ENCODE assay signal across 23 cellular contexts in genomic region chr4:8618961-8619720, GRCh38. TPM values are rescaled to one million over a fixed set of nuclear protein-coding genes. Genes with fewer than 3 reads are reported as not detected.
DNase-seq lines count a peak whose midpoint lies in the region; ATAC-seq, FAIRE-seq and TF ChIP-seq lines count a peak whose summit lies in the region.
"Had no signal": no experiment of that assay in that cellular context is flagged by ENCODE, and none has a peak within 500 bp of the region (broad histone marks: within the 10 kb centered on the region; RNA-seq: fewer than 3 reads in every experiment).

No MANE protein-coding gene starts in this region.

- TF ChIP-seq EP300 in SK-N-SH (IDR thresholded peaks at IDR 0.05; ENCODE audit: borderline replicate concordance in 1 of 2, low read depth in 1 of 2, low read length in 1 of 2) (no peak), sigmoid colon (IDR thresholded peaks at IDR 0.05) (no peak)

- peaks cover 10% of the 10 kb centered on the region; the same call in 1 of the 2 replicates for H3K27me3 ChIP-seq in SK-N-SH (ENCODE audit: insufficient read depth)
- no peaks in the 10 kb centered on the region for H3K27me3 ChIP-seq in sigmoid colon

- H3K27ac ChIP-seq in SK-N-SH (ENCODE audit: low read depth in 2 of 2, low read length in 1 of 2): no peak overlapping the region
- no peak overlapping the region for H3K27ac ChIP-seq in kidney (ENCODE audit: low read depth in 2 of 2, low read length in 2 of 2)
- no peak overlapping the region for H3K27ac ChIP-seq in sigmoid colon
- H3K27ac ChIP-seq: 22Rv1, A549 had no signal

- no peaks in the 10 kb centered on the region for H3K27me3 Mint-ChIP-seq in natural killer cell treated with Interleukin-12 subunit alpha and Interleukin-12 subunit beta and Interleukin-15 and Interleukin-18, amount 100 ng/mL, for 72 hours
- H3K27me3 Mint-ChIP-seq in natural killer cell (ENCODE audit: low read depth in 2 of 2): no peaks in the 10 kb centered on the region

- H3K9ac ChIP-seq in SK-N-SH (no peak overlapping the region), kidney (ENCODE audit: low read length in 2 of 2) (no peak overlapping the region)

- no peaks in the 10 kb centered on the region for H3K9me2 ChIP-seq in SK-N-SH

- no peak for TF ChIP-seq RAD21 in SK-N-SH (IDR thresholded peaks at IDR 0.05; ENCODE audit: low read length)

- FAIRE-seq in kidney (lab: Jason Lieb, UNC): no peak
- FAIRE-seq: A549, GM12891, GM19239, H1 had no signal

- H3K4me1 ChIP-seq in SK-N-SH (ENCODE audit: control insufficient read depth in 1 of 2, insufficient read depth in 2 of 2, low read depth in 1 of 2, low read length in 1 of 2) (peaks cover 0 to 13% of the 10 kb centered on the region in 2 experiments; a peak in 1 of 4 replicates), kidney (ENCODE audit: control insufficient read depth in 1 of 2, insufficient read depth in 1 of 2, low read depth in 1 of 2, low read length in 2 of 2) (no peaks in the 10 kb centered on the region), sigmoid colon (no peaks in the 10 kb centered on the region)
- H3K4me1 ChIP-seq: A549 had no signal

- no peak overlapping the region for H3K4me3 Mint-ChIP-seq in natural killer cell treated with Interleukin-12 subunit alpha and Interleukin-12 subunit beta and Interleukin-15 and Interleukin-18, amount 100 ng/mL, for 72 hours
- H3K4me3 Mint-ChIP-seq in natural killer cell: no peak overlapping the region
- H3K4me3 Mint-ChIP-seq: CD8-positive, alpha-beta memory T cell; H9 had no signal

- no peaks in the 10 kb centered on the region for H3K4me1 Mint-ChIP-seq in natural killer cell treated with Interleukin-12 subunit alpha and Interleukin-12 subunit beta and Interleukin-15 and Interleukin-18, amount 100 ng/mL, for 72 hours (ENCODE audit: low read depth in 2 of 2)
- peaks cover 0 to 8% of the 10 kb centered on the region in 2 donors for H3K4me1 Mint-ChIP-seq in natural killer cell
- H3K4me1 Mint-ChIP-seq: CD8-positive, alpha-beta memory T cell; H9 had no signal

- no peak for TF ChIP-seq CTCF in SK-N-SH (IDR thresholded peaks at IDR 0.05)
- TF ChIP-seq CTCF in natural killer cell (IDR thresholded peaks at IDR 0.05): no peak
- TF ChIP-seq CTCF in kidney (IDR thresholded peaks at IDR 0.05; ENCODE audit: borderline replicate concordance, extremely low read depth, insufficient read depth): no peak
- no peak for TF ChIP-seq CTCF in sigmoid colon (IDR thresholded peaks at IDR 0.05)

- H3K9me3 ChIP-seq in SK-N-SH (no peaks in the 10 kb centered on the region), kidney (ENCODE audit: control insufficient read depth in 1 of 2, low read length in 2 of 2) (no peaks in the 10 kb centered on the region), sigmoid colon (no peaks in the 10 kb centered on the region)
- H3K9me3 ChIP-seq: A549 had no signal

- H4K20me1 ChIP-seq in SK-N-SH (ENCODE audit: insufficient read depth): no peaks in the 10 kb centered on the region

- TF ChIP-seq POLR2A in sigmoid colon (IDR thresholded peaks at IDR 0.05): no peak

- H3K36me3 ChIP-seq in SK-N-SH (replicated peaks in 1 of 2; ENCODE audit: control insufficient read depth in 1 of 2, insufficient read depth in 2 of 2, low read length in 1 of 2) (no peaks in the 10 kb centered on the region), kidney (ENCODE audit: control insufficient read depth in 1 of 2, insufficient read depth in 2 of 2, low read length in 2 of 2) (no peaks in the 10 kb centered on the region), sigmoid colon (no peaks in the 10 kb centered on the region)

- no peak for ATAC-seq in SK-N-SH treated with all-trans-retinoic acid at 6 μM for 48 hours
- no peak for ATAC-seq in natural killer cell treated with Interleukin-12 subunit alpha and Interleukin-12 subunit beta and Interleukin-15 and Interleukin-18, amount 100 ng/mL, for 72 hours
- ATAC-seq in natural killer cell: no peak
- ATAC-seq in HG02840 (IDR thresholded peaks at IDR 0.05; ENCODE audit: low FRiP score, unreplicated experiment): no peak
- ATAC-seq: A549 had no signal

- DNase-seq in SK-N-SH (no peak), natural killer cell (no peak), kidney (peak; percentile 45), sigmoid colon (peak; percentile 39), NCI-H1694 treated with DMSO at 0.1 percent for 48 hours (lab: John Stamatoyannopoulos, UW) (no peak)
- peak; percentile 49 for DNase-seq in natural killer cell treated with Interleukin-12 subunit alpha and Interleukin-12 subunit beta and Interleukin-15 and Interleukin-18, amount 100 ng/mL, for 72 hours (ENCODE audit: low spot score)
- DNase-seq: AML-193; CD8-positive, alpha-beta memory T cell; COR-L47; DMS 273 treated with DMSO at 0.1 percent for 48 hours; DMS53; DND-41; EL; H9 had no signal

- no peak overlapping the region for H3K4me2 ChIP-seq in SK-N-SH
- H3K4me2 ChIP-seq: A549 had no signal

- POLR2A ChIA-PET in SK-N-SH (lab: Yijun Ruan, JAX): no interaction called here

- intact Hi-C loops in natural killer cell (cut with micrococcal nuclease) (no loop called here), kidney (cut with DNase I) (no loop called here), sigmoid colon (cut with DNase I) (no loop called here)

- no peak overlapping the region for H3K27ac Mint-ChIP-seq in natural killer cell treated with Interleukin-12 subunit alpha and Interleukin-12 subunit beta and Interleukin-15 and Interleukin-18, amount 100 ng/mL, for 72 hours
- H3K27ac Mint-ChIP-seq in natural killer cell: no peak overlapping the region
- H3K27ac Mint-ChIP-seq: CD8-positive, alpha-beta memory T cell had no signal

- no peaks in the 10 kb centered on the region for H3K79me2 ChIP-seq in SK-N-SH (ENCODE audit: insufficient read depth)

- H3K36me3 Mint-ChIP-seq in natural killer cell treated with Interleukin-12 subunit alpha and Interleukin-12 subunit beta and Interleukin-15 and Interleukin-18, amount 100 ng/mL, for 72 hours: no peaks in the 10 kb centered on the region
- H3K36me3 Mint-ChIP-seq in natural killer cell: no peaks in the 10 kb centered on the region
- H3K36me3 Mint-ChIP-seq: CD8-positive, alpha-beta memory T cell had no signal

- H3K9me3 Mint-ChIP-seq in natural killer cell treated with Interleukin-12 subunit alpha and Interleukin-12 subunit beta and Interleukin-15 and Interleukin-18, amount 100 ng/mL, for 72 hours: no peaks in the 10 kb centered on the region
- no peaks in the 10 kb centered on the region for H3K9me3 Mint-ChIP-seq in natural killer cell
- H3K9me3 Mint-ChIP-seq: CD8-positive, alpha-beta memory T cell; H9 had no signal

- WGBS in SK-N-SH (ENCODE audit: low lambda C conversion rate): 38% methylated on average over 5 of the region's 28 CpGs
- 86 to 90% methylated on average over 28 of the region's 28 CpGs for WGBS in sigmoid colon, 2 donors

- CTCF ChIA-PET in SK-N-SH (lab: Yijun Ruan, JAX): interaction anchor here (5.2 kb wide), 1 partner anchor 11 kb away, joined by 69 read pairs; no protein-coding TSS in a partner anchor

- no peaks in the 10 kb centered on the region for H3F3A ChIP-seq in SK-N-SH (replicated peaks; ENCODE audit: insufficient read depth)

- no peak overlapping the region for H3K4me3 ChIP-seq in SK-N-SH (ENCODE audit: low read depth in 2 of 2, low read length in 1 of 2)
- H3K4me3 ChIP-seq in kidney (ENCODE audit: low read length in 2 of 2): no peak overlapping the region
- H3K4me3 ChIP-seq in sigmoid colon: no peak overlapping the region
- H3K4me3 ChIP-seq: A549 had no signal

- H2AFZ ChIP-seq in SK-N-SH (ENCODE audit: low read depth): no peak overlapping the region

TF ChIP-seq in SK-N-SH treated with all-trans-retinoic acid at 6 μM for 48 hours, 23 proteins besides CTCF, POLR2A, EP300 and RAD21:
- TF ChIP-seq ZFP3 (CRISPR knock-in tag; IDR thresholded peaks at IDR 0.05) (peak; percentile 75), CSDC2 (CRISPR knock-in tag; IDR thresholded peaks at IDR 0.05) (no peak), SNAI2 (CRISPR knock-in tag; IDR thresholded peaks at IDR 0.05) (no peak)
TF ChIP-seq in SK-N-SH treated with all-trans-retinoic acid at 6 μM for 48 hours: peak in this region for 1.

TF ChIP-seq in SK-N-SH, 30 proteins besides CTCF, POLR2A, EP300 and RAD21 (continues in another document):
- no peak for TF ChIP-seq USF2 (IDR thresholded peaks at IDR 0.05; ENCODE audit: borderline replicate concordance, low read depth, low read length)

RNA-seq across cellular contexts. Expression of gene CPZ, which starts 26.6 kb away (rescaled TPM):
- not detected in 2 replicates for polyA plus RNA-seq in SK-N-SH (2012; rRNA removed)
- not detected in 2 replicates for polyA plus RNA-seq in SK-N-SH (2012; cell fraction: cytosol; rRNA removed)
- not detected in 2 replicates for polyA plus RNA-seq in SK-N-SH (2012; cell fraction: nucleus; rRNA removed)
- not detected for total RNA-seq in natural killer cell treated with Interleukin-12 subunit alpha and Interleukin-12 subunit beta and Interleukin-15 and Interleukin-18, amount 100 ng/mL, for 72 hours
- total RNA-seq in natural killer cell: not detected
- total RNA-seq in kidney: 2.6 TPM
- 1.2 TPM for polyA plus RNA-seq in kidney (ENCODE audit: insufficient read depth, low read depth, low replicate concordance)
- 1 to 10 TPM in 3 of 4 donors, under 1 TPM in 1; 0.54 to 8.3 (median 3.0) TPM for total RNA-seq in sigmoid colon
- 1 to 10 TPM in 2 of 3 donors, under 1 TPM in 1; 0.46 to 2.4 (median 1.8) TPM for polyA plus RNA-seq in sigmoid colon
- total RNA-seq: CD8-positive, alpha-beta memory T cell; G401; HT-29 had no signal
- polyA plus RNA-seq: CD8-positive, alpha-beta memory T cell had no signal

RNA-seq across cellular contexts. Expression of gene GPR78, which starts 38.9 kb away (rescaled TPM):
- polyA plus RNA-seq in SK-N-SH (2012; rRNA removed) (not detected in 2 replicates), kidney (ENCODE audit: insufficient read depth, low read depth, low replicate concordance) (not detected), sigmoid colon (under 1 TPM in 1 of 3 donors, not detected in 2; 0.04 TPM)
- not detected in 2 replicates for polyA plus RNA-seq in SK-N-SH (2012; cell fraction: cytosol; rRNA removed)
- not detected in 2 replicates for polyA plus RNA-seq in SK-N-SH (2012; cell fraction: nucleus; rRNA removed)
- total RNA-seq in natural killer cell treated with Interleukin-12 subunit alpha and Interleukin-12 subunit beta and Interleukin-15 and Interleukin-18, amount 100 ng/mL, for 72 hours: not detected
- total RNA-seq in natural killer cell (not detected), kidney (not detected), sigmoid colon (under 1 TPM in 1 of 4 donors, not detected in 3; 0.28 TPM)
- total RNA-seq: CD8-positive, alpha-beta memory T cell; G401; HT-29 had no signal
- polyA plus RNA-seq: CD8-positive, alpha-beta memory T cell had no signal

Comparison
In these comparisons a context has a peak if more than half of its experiments do, and no peak if none do; other contexts are left out.
1. DNase-seq: peak in natural killer cell treated with Interleukin-12 subunit alpha and Interleukin-12 subunit beta and Interleukin-15 and Interleukin-18, amount 100 ng/mL, for 72 hours (single experiment), kidney (single experiment) and sigmoid colon (single experiment); none in SK-N-SH (single experiment), natural killer cell (single experiment) and NCI-H1694 treated with DMSO at 0.1 percent for 48 hours (single experiment).